ENCODE assay signal across 8 cellular contexts in the genomic region with DNA sequence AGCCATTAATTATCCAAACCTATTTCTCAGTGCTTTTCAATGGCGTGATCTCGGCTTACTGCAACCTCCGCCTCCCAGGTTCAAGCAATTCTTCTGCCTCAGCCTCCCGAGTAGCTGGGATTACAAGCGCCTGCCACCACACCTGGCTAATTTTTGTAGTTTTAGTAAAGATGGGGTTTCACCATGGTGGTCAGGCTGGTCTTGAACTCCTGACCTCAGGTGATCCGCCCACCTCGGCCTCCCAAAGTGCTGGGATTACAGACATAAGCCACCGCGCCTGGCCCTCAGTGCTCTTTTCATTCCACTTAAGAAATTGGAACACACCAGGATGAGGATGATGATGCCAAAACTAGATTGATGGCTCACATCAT. TPM values are rescaled to one million over a fixed set of nuclear protein-coding genes. Genes with fewer than 3 reads are reported as not detected.
DNase-seq lines count a peak whose midpoint lies in the region; ATAC-seq and TF ChIP-seq lines count a peak whose summit lies in the region.
"Not testable (repeated sequence)": the region's sequence is repeated elsewhere in the genome, so short reads cannot be mapped to it uniquely, and the experiment has no call there.

No MANE protein-coding gene starts in this region.

- H3K27me3 ChIP-seq in KMS-11 (ENCODE audit: insufficient read depth, low read depth); osteoblast (ENCODE audit: insufficient read depth, low read length); testis: not testable (repeated sequence)

- not testable (repeated sequence) for H3K27me3 Mint-ChIP-seq in CD14-positive monocyte (ENCODE audit: low read depth in 3 of 3)
- H3K27me3 Mint-ChIP-seq in WTC11 (ENCODE audit: low read depth): peaks cover 14% of the 10 kb centered on the region

- intact Hi-C loops in CD14-positive monocyte (cut with micrococcal nuclease): loop anchor here (1.0 to 2.0 kb wide), 3 partner anchors 27 to 141 kb away; no protein-coding TSS in a partner anchor
- intact Hi-C loops in left colon (cut with DNase I, micrococcal nuclease); testis (cut with DNase I; ENCODE audit: low total_unique reads): not testable (repeated sequence)

- H3K36me3 ChIP-seq in KMS-11 (ENCODE audit: insufficient read depth); osteoblast (ENCODE audit: insufficient read depth, low read length); testis (ENCODE audit: low read depth, missing control alignments): not testable (repeated sequence)

- not testable (repeated sequence) for H4K20me1 ChIP-seq in KMS-11 (ENCODE audit: insufficient read depth); osteoblast (ENCODE audit: insufficient read depth, low read length)

- H3K9me3 Mint-ChIP-seq in CD14-positive monocyte, WTC11: not testable (repeated sequence)

- not testable (repeated sequence) for H3K9me3 ChIP-seq in osteoblast (ENCODE audit: low read depth, low read length); testis

- DNase-seq in CD14-positive monocyte (ENCODE audit: low spot score); WTC11 (ENCODE audit: low spot score); astrocyte of the cerebellum (ENCODE audit: low read depth); epithelial cell of prostate (ENCODE audit: low read depth, low spot score); left colon; osteoblast (ENCODE audit: insufficient read length, low spot score, missing footprints); testis: not testable (repeated sequence)

- H3K27ac ChIP-seq in KMS-11: peak overlapping the region; percentile 96
- peak overlapping the region; percentile 79 for H3K27ac ChIP-seq in epithelial cell of prostate
- not testable (repeated sequence) for H3K27ac ChIP-seq in osteoblast (ENCODE audit: low read depth, low read length)
- peak overlapping the region; percentile 40 to 76 for H3K27ac ChIP-seq in testis

- ATAC-seq in WTC11: not testable (repeated sequence)
- ATAC-seq in left colon: peak; percentile 11

- H2AFZ ChIP-seq in KMS-11 (ENCODE audit: low read depth) (peak overlapping the region; percentile 93), osteoblast (ENCODE audit: low read length) (peak overlapping the region; percentile 77)

- H3K4me1 Mint-ChIP-seq in CD14-positive monocyte (peaks cover 19% of the 10 kb centered on the region), WTC11 (peaks cover 15% of the 10 kb centered on the region)

- H3K4me2 ChIP-seq in KMS-11 (peak overlapping the region; percentile 62), osteoblast (ENCODE audit: insufficient read depth, low read length) (peak overlapping the region; percentile 88)

- peaks cover 27% of the 10 kb centered on the region for H3K4me1 ChIP-seq in KMS-11 (ENCODE audit: low read depth, poor library complexity, severe bottlenecking)
- H3K4me1 ChIP-seq in osteoblast (ENCODE audit: insufficient read depth, low read length); testis: not testable (repeated sequence)

- not testable (repeated sequence) for H3K79me2 ChIP-seq in KMS-11 (ENCODE audit: insufficient read depth, low read depth); osteoblast (ENCODE audit: insufficient read depth, low read length)

- peak overlapping the region; percentile 96 for H3K9ac ChIP-seq in KMS-11

- H3K4me3 Mint-ChIP-seq in CD14-positive monocyte: peak overlapping the region; percentile 70 to 86
- H3K4me3 Mint-ChIP-seq in WTC11: peak overlapping the region; percentile 66

- 27 to 33% methylated on average over 9 of the region's 9 CpGs for WGBS in testis, 2 donors

- in situ Hi-C loops in astrocyte of the cerebellum (cut with HindIII; ENCODE audit: low sequenced_read_pairs): not testable (repeated sequence)

- CTCF ChIA-PET in WTC11 (lab: Charles Lee): interaction anchor here (1.0 to 1.1 kb wide), 2 partner anchors 28 to 72 kb away, joined by 3 read pairs; no protein-coding TSS in a partner anchor

- H3K27ac Mint-ChIP-seq in CD14-positive monocyte: peak overlapping the region; percentile 96 to 100 (median 99)
- not testable (repeated sequence) for H3K27ac Mint-ChIP-seq in WTC11

- not testable (repeated sequence) for TF ChIP-seq POLR2A in testis (IDR thresholded peaks at IDR 0.05)

- TF ChIP-seq CTCF in CD14-positive monocyte (IDR thresholded peaks at IDR 0.05); KMS-11 (conservative IDR thresholded peaks at IDR 0.05; ENCODE audit: low read depth, low read length); WTC11 (IDR thresholded peaks at IDR 0.05); astrocyte of the cerebellum (IDR thresholded peaks at IDR 0.05; ENCODE audit: low read depth, low read length, missing control alignments); osteoblast (IDR thresholded peaks at IDR 0.05; ENCODE audit: extremely low read depth, low read depth, low read length); testis (IDR thresholded peaks at IDR 0.05): not testable (repeated sequence)

- POLR2A ChIA-PET in WTC11 (lab: Charles Lee): interaction anchor here (0.9 to 5.6 kb wide), 3 partner anchors 29 to 145 kb away, joined by 3 to 54 read pairs (median 3); partner anchors contain the start of genes MTMR4 and RAD51C

- not testable (repeated sequence) for H3K4me3 ChIP-seq in KMS-11 (IDR thresholded peaks at IDR 0.05; ENCODE audit: insufficient read depth, low read depth, low read length)
- H3K4me3 ChIP-seq in astrocyte of the cerebellum (ENCODE audit: low read depth, low read length) (peak overlapping the region; percentile 41), osteoblast (ENCODE audit: insufficient read depth, low read length) (peak overlapping the region; percentile 55), testis (peak overlapping the region; percentile 2 to 35)

- H3K36me3 Mint-ChIP-seq in CD14-positive monocyte, WTC11: not testable (repeated sequence)

RNA-seq across cellular contexts. Expression of gene TEX14, which starts 32.1 kb away (rescaled TPM):
- polyA plus RNA-seq in CD14-positive monocyte (not detected), testis (ENCODE audit: insufficient read depth, low read depth, low replicate concordance) (96.5 TPM)
- total RNA-seq in WTC11 (2021) (0.76 to 1.4 TPM (median 1.3 TPM) in 3 replicates), left colon (under 1 TPM in 1 of 2 donors, not detected in 1; 0.06 TPM), osteoblast (under 0.01 TPM in 2 replicates), testis (10 to 100 TPM; 27.7 to 37.2 TPM)

RNA-seq across cellular contexts. Expression of gene RAD51C, which starts 32.7 kb away (rescaled TPM):
- polyA plus RNA-seq in CD14-positive monocyte (10 to 100 TPM; 13.1 to 14.5 TPM), testis (ENCODE audit: insufficient read depth, low read depth, low replicate concordance) (53.5 TPM)
- total RNA-seq in WTC11 (2021) (15.2 to 19.5 TPM (median 17.7 TPM) in 3 replicates), left colon (1 to 10 TPM; 7.6 to 8.1 TPM), osteoblast (17.4 and 17.7 TPM in 2 replicates), testis (10 to 100 TPM; 44.5 to 63.4 TPM)

Comparison
In these comparisons a context has a peak if more than half of its experiments do, and no peak if none do; other contexts are left out.
1. RNA of gene TEX14, which starts 32.1 kb away (total RNA-seq): 27.7 to 37.2 TPM in testis; 0.76 to 1.4 TPM in WTC11, 0.06 TPM in left colon and under 0.01 TPM in osteoblast; every median in the first group is over 10 times any median in the second.